In genomic region chr15:60374628-60375081, GRCh38 we compare ENCODE assay signal across 8 cellular contexts. TPM values are rescaled to one million over a fixed set of nuclear protein-coding genes. Genes with fewer than 3 reads are reported as not detected.
A peak's percentile ranks its signal among the peaks of the same experiment; 100 is the strongest.
DNase-seq lines count a peak whose midpoint lies in the region; ATAC-seq and TF ChIP-seq lines count a peak whose summit lies in the region.

No MANE protein-coding gene starts in this region.

- no peaks in the 10 kb centered on the region for H3K4me1 Mint-ChIP-seq in CD14-positive monocyte

- ATAC-seq in esophagus mucosa, result peak; percentile 89
- no peak for ATAC-seq in GM19397 (IDR thresholded peaks at IDR 0.05; ENCODE audit: unreplicated experiment)

- DNase-seq in NCI-H748 treated with DMSO at 0.1 percent for 48 hours (lab: John Stamatoyannopoulos, UW) (peak; percentile 28), non-pigmented ciliary epithelial cell (ENCODE audit: low read depth) (peak; percentile 92), CD14-positive monocyte (ENCODE audit: low spot score) (no peak), NCI-H2171 treated with DMSO at 0.1 percent for 48 hours (lab: John Stamatoyannopoulos, UW) (no peak)
- DNase-seq in activated naive CD4-positive, alpha-beta T cell (lab: John Stamatoyannopoulos, UW), result no peak

- intact Hi-C loops in CD14-positive monocyte (cut with micrococcal nuclease), result no loop called here

- POLR2A ChIA-PET in HEK293 (lab: Yijun Ruan, JAX), result interaction anchor here (1.1 to 1.4 kb wide), 3 partner anchors 17 to 23 kb away, joined by 3 to 5 read pairs (median 4); partner anchors contain the start of gene ANXA2

- no peak overlapping the region for H3K4me3 ChIP-seq in HEK293 (ENCODE audit: low read depth, low read length)

- H3K36me3 ChIP-seq in HEK293 (ENCODE audit: control insufficient read depth in 2 of 2, insufficient read depth in 1 of 2, low read length in 2 of 2), result peaks cover 0 to 44% of the 10 kb centered on the region in 2 experiments; a peak in 2 of 3 replicates

- TF ChIP-seq CTCF in HEK293 (tag by site-specific recombination; IDR thresholded peaks at IDR 0.05) (no peak), CD14-positive monocyte (IDR thresholded peaks at IDR 0.05) (no peak)

- no peaks in the 10 kb centered on the region for H3K9me3 ChIP-seq in HEK293 (ENCODE audit: control insufficient read depth, insufficient read depth, low read depth, low read length)

- peaks cover 13% of the 10 kb centered on the region for H3K4me1 ChIP-seq in HEK293 (ENCODE audit: control insufficient read depth, insufficient read depth, low read length)

- H3K27ac Mint-ChIP-seq in CD14-positive monocyte, result peak overlapping the region in 2 of 7 donors; percentile 15 to 18

- CTCF ChIA-PET in HEK293 (lab: Yijun Ruan, JAX), result interaction anchor here (0.9 to 2.1 kb wide), 3 partner anchors 11 to 26 kb away, joined by 3 to 9 read pairs (median 7); no protein-coding TSS in a partner anchor

- H3K4me3 Mint-ChIP-seq in CD14-positive monocyte, result no peak overlapping the region

- peaks cover 71 to 91% of the 10 kb centered on the region in 2 donors for H3K36me3 Mint-ChIP-seq in CD14-positive monocyte

- peak overlapping the region; percentile 32 for H3K27ac ChIP-seq in HEK293 (ENCODE audit: extremely low read depth, low read depth, low read length)

- no peaks in the 10 kb centered on the region for H3K27me3 Mint-ChIP-seq in CD14-positive monocyte (ENCODE audit: low read depth in 3 of 3)

- H3K9me3 Mint-ChIP-seq in CD14-positive monocyte, result no peaks in the 10 kb centered on the region

TF ChIP-seq in HEK293, 187 proteins besides CTCF, POLR2A, EP300 and RAD21 (continues in another document):
- no peak for TF ChIP-seq ZNF175 (tag by site-specific recombination; IDR thresholded peaks at IDR 0.05)
- TF ChIP-seq GLI2 (tag by site-specific recombination; IDR thresholded peaks at IDR 0.05; ENCODE audit: borderline replicate concordance, low read depth), result no peak
- peak; percentile 73 for TF ChIP-seq ZNF660 (tag by site-specific recombination; IDR thresholded peaks at IDR 0.05)
- no peak for TF ChIP-seq ZNF132 (tag by site-specific recombination; IDR thresholded peaks at IDR 0.05; ENCODE audit: borderline replicate concordance)
- TF ChIP-seq ZNF585B (tag by site-specific recombination; IDR thresholded peaks at IDR 0.05), result no peak
- peak; percentile 43 for TF ChIP-seq GLIS1 (tag by site-specific recombination; IDR thresholded peaks at IDR 0.05)
- TF ChIP-seq ZSCAN30 (tag by site-specific recombination; IDR thresholded peaks at IDR 0.05), result peak; percentile 66; the same call in 1 of the 2 replicates
- TF ChIP-seq ZBTB7A (tag by site-specific recombination; IDR thresholded peaks at IDR 0.05; ENCODE audit: low read depth), result no peak
- no peak for TF ChIP-seq SCRT1 (tag by site-specific recombination; IDR thresholded peaks at IDR 0.05; ENCODE audit: borderline replicate concordance)
- no peak for TF ChIP-seq ZNF214 (tag by site-specific recombination; IDR thresholded peaks at IDR 0.05; ENCODE audit: borderline replicate concordance)
- TF ChIP-seq ZNF530 (tag by site-specific recombination; IDR thresholded peaks at IDR 0.05; ENCODE audit: low read depth), result no peak
- peak; percentile 29; the same call in 1 of the 2 replicates for TF ChIP-seq FEZF1 (tag by site-specific recombination; IDR thresholded peaks at IDR 0.05)
- TF ChIP-seq GLIS2 (tag by site-specific recombination; IDR thresholded peaks at IDR 0.05), result peak; percentile 48; the same call in 1 of the 2 replicates
- TF ChIP-seq ZNF335 (tag by site-specific recombination; conservative IDR thresholded peaks at IDR 0.05), result 0 out of 2 replicates have a peak, but pooled peaks have one; percentile 14
- no peak for TF ChIP-seq ZNF184 (tag by site-specific recombination; IDR thresholded peaks at IDR 0.05)
- peak; percentile 67 for TF ChIP-seq ZBTB17 (tag by site-specific recombination; IDR thresholded peaks at IDR 0.05)
- TF ChIP-seq ZNF518A (tag by site-specific recombination; conservative IDR thresholded peaks at IDR 0.05; ENCODE audit: low read depth), result no peak
- TF ChIP-seq ZNF366 (tag by site-specific recombination; conservative IDR thresholded peaks at IDR 0.05), result peak; percentile 68
- TF ChIP-seq ZNF701 (tag by site-specific recombination; IDR thresholded peaks at IDR 0.05), result no peak
- TF ChIP-seq ZNF202 (tag by site-specific recombination; IDR thresholded peaks at IDR 0.05; ENCODE audit: borderline replicate concordance), result no peak
- TF ChIP-seq GFI1B (tag by site-specific recombination; IDR thresholded peaks at IDR 0.05), result peak; percentile 47; the same call in 1 of the 2 replicates
- no peak for TF ChIP-seq ZNF148 (tag by site-specific recombination; IDR thresholded peaks at IDR 0.05; ENCODE audit: borderline replicate concordance)
- peak; percentile 20; the same call in 1 of the 2 replicates for TF ChIP-seq SP7 (tag by site-specific recombination; IDR thresholded peaks at IDR 0.05)

RNA-seq across cellular contexts. Expression of gene ANXA2, which starts 23.1 kb away (rescaled TPM):
- total RNA-seq in esophagus mucosa, result 2,122 TPM
- polyA plus RNA-seq in CD14-positive monocyte, result 1,000 to 10,000 TPM; 2,046 to 2,079 TPM

Comparison
In these comparisons a context has a peak if more than half of its experiments do, and no peak if none do; other contexts are left out.
1. DNase-seq: peak in NCI-H748 treated with DMSO at 0.1 percent for 48 hours (single experiment) and non-pigmented ciliary epithelial cell (single experiment); none in CD14-positive monocyte (single experiment), activated naive CD4-positive, alpha-beta T cell (0 of 4) and NCI-H2171 treated with DMSO at 0.1 percent for 48 hours (single experiment).